ENCODE assay signal across 26 cellular contexts in genomic region chr1:156809281-156809680, GRCh38. TPM values are rescaled to one million over a fixed set of nuclear protein-coding genes. Genes with fewer than 3 reads are reported as not detected.
A peak's percentile ranks its signal among the peaks of the same experiment; 100 is the strongest.
DNase-seq lines count a peak whose midpoint lies in the region; ATAC-seq and TF ChIP-seq lines count a peak whose summit lies in the region.
"Had no signal": no experiment of that assay in that cellular context is flagged by ENCODE, and none has a peak within 500 bp of the region (broad histone marks: within the 10 kb centered on the region; RNA-seq: fewer than 3 reads in every experiment).

No MANE protein-coding gene starts in this region.

- no peaks in the 10 kb centered on the region for H3K9me2 ChIP-seq in SK-N-SH

- no peaks in the 10 kb centered on the region for H3K27me3 ChIP-seq in SK-N-SH (ENCODE audit: insufficient read depth)
- no peaks in the 10 kb centered on the region for H3K27me3 ChIP-seq in CD4-positive, alpha-beta T cell (ENCODE audit: control insufficient read depth, insufficient read depth, low read length)
- H3K27me3 ChIP-seq: body of pancreas, transverse colon had no signal

- TF ChIP-seq EP300 in SK-N-SH (IDR thresholded peaks at IDR 0.05; ENCODE audit: borderline replicate concordance in 1 of 2, low read depth in 1 of 2, low read length in 1 of 2): no peak

- no peaks in the 10 kb centered on the region for H4K20me1 ChIP-seq in SK-N-SH (ENCODE audit: insufficient read depth)

- no peaks in the 10 kb centered on the region for H3K79me2 ChIP-seq in SK-N-SH (ENCODE audit: insufficient read depth)

- H3K36me3 Mint-ChIP-seq in CD4-positive, alpha-beta T cell (ENCODE audit: low read depth): peaks cover 64% of the 10 kb centered on the region
- peaks cover 91% of the 10 kb centered on the region for H3K36me3 Mint-ChIP-seq in activated CD4-positive, alpha-beta memory T cell treated with anti-CD3 and anti-CD28 coated beads, Interleukin-2, amount 10 ng/mL, durations not matched to agents 7 days and 5 days (ENCODE audit: low read depth)
- H3K36me3 Mint-ChIP-seq in immature natural killer cell: peaks cover 30 to 63% (median 32%) of the 10 kb centered on the region in 3 donors

- WGBS in SK-N-SH (ENCODE audit: low lambda C conversion rate): 91% methylated on average over 10 of the region's 10 CpGs

- no peak overlapping the region for H3K4me3 ChIP-seq in SK-N-SH (ENCODE audit: low read depth in 2 of 2, low read length in 1 of 2)
- H3K4me3 ChIP-seq: body of pancreas, esophagus squamous epithelium, gastroesophageal sphincter, smooth muscle cell, transverse colon had no signal

- H3K4me1 ChIP-seq in SK-N-SH (ENCODE audit: control insufficient read depth in 1 of 2, insufficient read depth in 2 of 2, low read depth in 1 of 2, low read length in 1 of 2): peaks cover 7 to 33% of the 10 kb centered on the region in 2 experiments; a peak in 3 of 4 replicates

- H2AFZ ChIP-seq in SK-N-SH (ENCODE audit: low read depth): no peak overlapping the region

- TF ChIP-seq RAD21 in SK-N-SH (IDR thresholded peaks at IDR 0.05; ENCODE audit: low read length): no peak

- POLR2A ChIA-PET in SK-N-SH (lab: Yijun Ruan, JAX): no interaction called here
- POLR2A ChIA-PET in CD4-positive, alpha-beta T cell (lab: Charles Lee): no interaction called here
- POLR2A ChIA-PET in activated CD4-positive, alpha-beta memory T cell treated with anti-CD3 and anti-CD28 coated beads, Interleukin-2, amount 10 ng/mL, durations not matched to agents 7 days and 5 days (lab: Charles Lee): interaction anchor here (0.9 to 6.1 kb wide), 3 partner anchors 8 to 52 kb away, joined by 3 to 52 read pairs (median 14); partner anchors contain the start of gene NTRK1

- ATAC-seq in SK-N-SH treated with all-trans-retinoic acid at 6 μM for 48 hours: no peak
- ATAC-seq in CD4-positive, alpha-beta T cell (ENCODE audit: poor library complexity): no peak
- ATAC-seq: body of pancreas, gastroesophageal sphincter had no signal

- no peak for TF ChIP-seq CTCF in SK-N-SH (IDR thresholded peaks at IDR 0.05)
- no peak for TF ChIP-seq CTCF in CD4-positive, alpha-beta T cell (IDR thresholded peaks at IDR 0.05)

- intact Hi-C loops in CD4-positive, alpha-beta T cell (cut with DNase I, micrococcal nuclease): no loop called here
- intact Hi-C loops in head of caudate nucleus (cut with DNase I): no loop called here

- H3F3A ChIP-seq in SK-N-SH (replicated peaks; ENCODE audit: insufficient read depth): no peaks in the 10 kb centered on the region

- no peak overlapping the region for H3K4me2 ChIP-seq in SK-N-SH
- H3K4me2 ChIP-seq: smooth muscle cell had no signal

- H3K27me3 Mint-ChIP-seq in CD4-positive, alpha-beta T cell: no peaks in the 10 kb centered on the region
- H3K27me3 Mint-ChIP-seq in activated CD4-positive, alpha-beta memory T cell treated with anti-CD3 and anti-CD28 coated beads, Interleukin-2, amount 10 ng/mL, durations not matched to agents 7 days and 5 days: no peaks in the 10 kb centered on the region
- H3K27me3 Mint-ChIP-seq in immature natural killer cell (ENCODE audit: low read depth in 3 of 3): peaks cover 21 to 53% (median 51%) of the 10 kb centered on the region in 3 donors

- H3K4me1 Mint-ChIP-seq in CD4-positive, alpha-beta T cell (ENCODE audit: low read depth): peaks cover 45% of the 10 kb centered on the region
- peaks cover 92% of the 10 kb centered on the region for H3K4me1 Mint-ChIP-seq in activated CD4-positive, alpha-beta memory T cell treated with anti-CD3 and anti-CD28 coated beads, Interleukin-2, amount 10 ng/mL, durations not matched to agents 7 days and 5 days
- peaks cover 78 to 91% of the 10 kb centered on the region in 2 donors for H3K4me1 Mint-ChIP-seq in immature natural killer cell

- no peaks in the 10 kb centered on the region for H3K9me3 ChIP-seq in SK-N-SH
- H3K9me3 ChIP-seq in CD4-positive, alpha-beta T cell (ENCODE audit: control insufficient read depth, low read length): no peaks in the 10 kb centered on the region
- H3K9me3 ChIP-seq: body of pancreas, esophagus squamous epithelium, gastroesophageal sphincter, transverse colon had no signal

- H3K27ac Mint-ChIP-seq in CD4-positive, alpha-beta T cell: peak overlapping the region; percentile 56
- peak overlapping the region; percentile 98 for H3K27ac Mint-ChIP-seq in activated CD4-positive, alpha-beta memory T cell treated with anti-CD3 and anti-CD28 coated beads, Interleukin-2, amount 10 ng/mL, durations not matched to agents 7 days and 5 days
- H3K27ac Mint-ChIP-seq in immature natural killer cell: peak overlapping the region; percentile 85 to 98 (median 90)

- DNase-seq in SK-N-SH: peak; percentile 30
- DNase-seq in CD4-positive, alpha-beta T cell: no peak
- no peak for DNase-seq in activated CD4-positive, alpha-beta memory T cell treated with anti-CD3 and anti-CD28 coated beads, Interleukin-2, amount 10 ng/mL, durations not matched to agents 7 days and 5 days
- peak in 2 of 3 donors; percentile 24 to 43 for DNase-seq in immature natural killer cell
- DNase-seq in SIG-M5 treated with dmso at 0.1 percent for 504 hours (lab: John Stamatoyannopoulos, UW; ENCODE audit: unreplicated experiment): no peak
- no peak for DNase-seq in head of caudate nucleus
- DNase-seq in stimulated activated CD4-positive, alpha-beta T cell treated with anti-CD3 and anti-CD28 coated beads, Interleukin-2, amount 100 ng/mL, for 24 hours: no peak
- DNase-seq: activated CD4-positive, alpha-beta T cell treated with anti-CD3 and anti-CD28 coated beads, Interleukin-2, amount 50 U/mL, for 1 hour; activated T-cell treated with anti-CD3 and anti-CD28 coated beads for 4 hours; body of pancreas; esophagus squamous epithelium; KG1; kidney glomerular epithelial cell; mammary epithelial cell; NCI-H1436 treated with DMSO at 0.1 percent for 48 hours; NCI-H524 treated with DMSO at 0.1 percent for 48 hours; nucleus accumbens; stimulated activated CD4-positive, alpha-beta T cell treated with anti-CD3 and anti-CD28 coated beads, Interleukin-2, amount 100 ng/mL, for 48 hours; stimulated activated naive CD4-positive, alpha-beta T cell; transverse colon had no signal

- H3K9me3 Mint-ChIP-seq in CD4-positive, alpha-beta T cell: no peaks in the 10 kb centered on the region
- no peaks in the 10 kb centered on the region for H3K9me3 Mint-ChIP-seq in activated CD4-positive, alpha-beta memory T cell treated with anti-CD3 and anti-CD28 coated beads, Interleukin-2, amount 10 ng/mL, durations not matched to agents 7 days and 5 days
- H3K9me3 Mint-ChIP-seq in immature natural killer cell: no peaks in the 10 kb centered on the region

- H3K27ac ChIP-seq in SK-N-SH (ENCODE audit: low read depth in 2 of 2, low read length in 1 of 2): no peak overlapping the region
- no peak overlapping the region for H3K27ac ChIP-seq in CD4-positive, alpha-beta T cell (ENCODE audit: low read depth, low read length)
- H3K27ac ChIP-seq: 22Rv1, body of pancreas, esophagus squamous epithelium, gastroesophageal sphincter, transverse colon had no signal

- no peaks in the 10 kb centered on the region for H3K36me3 ChIP-seq in SK-N-SH (replicated peaks in 1 of 2; ENCODE audit: control insufficient read depth in 1 of 2, insufficient read depth in 2 of 2, low read length in 1 of 2)
- H3K36me3 ChIP-seq: esophagus squamous epithelium, gastroesophageal sphincter, transverse colon had no signal

- H3K4me3 Mint-ChIP-seq in CD4-positive, alpha-beta T cell: peak overlapping the region; percentile 48
- no peak overlapping the region for H3K4me3 Mint-ChIP-seq in activated CD4-positive, alpha-beta memory T cell treated with anti-CD3 and anti-CD28 coated beads, Interleukin-2, amount 10 ng/mL, durations not matched to agents 7 days and 5 days
- H3K4me3 Mint-ChIP-seq in immature natural killer cell: peak overlapping the region; percentile 7 to 78 (median 50)

- CTCF ChIA-PET in SK-N-SH (lab: Yijun Ruan, JAX): interaction anchor here (1.3 to 16.9 kb wide), 9 partner anchors 8 to 129 kb away, joined by 3 to 566 read pairs (median 7); partner anchors contain the start of genes INSRR and NTRK1
- CTCF ChIA-PET in CD4-positive, alpha-beta T cell (lab: Charles Lee): interaction anchor here (2.9 kb wide), 1 partner anchor 50 kb away, joined by 13 read pairs; the partner anchor contains the start of gene INSRR
- CTCF ChIA-PET in activated CD4-positive, alpha-beta memory T cell treated with anti-CD3 and anti-CD28 coated beads, Interleukin-2, amount 10 ng/mL, durations not matched to agents 7 days and 5 days (lab: Charles Lee): interaction anchor here (0.9 to 8.5 kb wide), 5 partner anchors 10 to 119 kb away, joined by 3 to 83 read pairs (median 4); partner anchors contain the start of genes INSRR and NTRK1

- H3K9ac ChIP-seq in SK-N-SH: no peak overlapping the region

RNA-seq across cellular contexts. Expression of gene SH2D2A, which starts 7.4 kb away (rescaled TPM):
- polyA plus RNA-seq in SK-N-SH (2012; rRNA removed) (not detected in 2 replicates), immature natural killer cell (100 to 1,000 TPM in 1 of 3 donors, 10 to 100 TPM in 2; 76.4 to 139 (median 84.1) TPM)
- polyA plus RNA-seq in SK-N-SH (2012; cell fraction: cytosol; rRNA removed): 0.03 and 0.05 TPM in 2 replicates
- 0.10 TPM in 1 of 2 replicates, not detected in the other for polyA plus RNA-seq in SK-N-SH (2012; cell fraction: nucleus; rRNA removed)
- total RNA-seq in CD4-positive, alpha-beta T cell: 10 to 100 TPM; 51.6 to 51.8 TPM
- total RNA-seq in activated CD4-positive, alpha-beta memory T cell treated with anti-CD3 and anti-CD28 coated beads, Interleukin-2, amount 10 ng/mL, durations not matched to agents 7 days and 5 days: 100 to 1,000 TPM; 192 to 193 TPM

RNA-seq across cellular contexts. Expression of gene PRCC, which starts 41.9 kb away (rescaled TPM):
- polyA plus RNA-seq in SK-N-SH (2012; rRNA removed) (39.2 and 51.8 TPM in 2 replicates), immature natural killer cell (10 to 100 TPM; 25.9 to 55.6 (median 32.8) TPM)
- 33.6 and 45.5 TPM in 2 replicates for polyA plus RNA-seq in SK-N-SH (2012; cell fraction: cytosol; rRNA removed)
- 54.8 and 58.9 TPM in 2 replicates for polyA plus RNA-seq in SK-N-SH (2012; cell fraction: nucleus; rRNA removed)
- total RNA-seq in CD4-positive, alpha-beta T cell: 10 to 100 TPM; 49.5 to 50.0 TPM
- 10 to 100 TPM; 61.6 to 74.1 TPM for total RNA-seq in activated CD4-positive, alpha-beta memory T cell treated with anti-CD3 and anti-CD28 coated beads, Interleukin-2, amount 10 ng/mL, durations not matched to agents 7 days and 5 days

RNA-seq across cellular contexts. Expression of gene INSRR, which starts 49.6 kb away (rescaled TPM):
- polyA plus RNA-seq in SK-N-SH (2012; rRNA removed): 0.20 and 0.63 TPM in 2 replicates
- 0.15 and 0.47 TPM in 2 replicates for polyA plus RNA-seq in SK-N-SH (2012; cell fraction: cytosol; rRNA removed)
- 3.0 and 4.8 TPM in 2 replicates for polyA plus RNA-seq in SK-N-SH (2012; cell fraction: nucleus; rRNA removed)
- not detected for total RNA-seq in CD4-positive, alpha-beta T cell
- under 1 TPM; 0.08 to 0.13 TPM for total RNA-seq in activated CD4-positive, alpha-beta memory T cell treated with anti-CD3 and anti-CD28 coated beads, Interleukin-2, amount 10 ng/mL, durations not matched to agents 7 days and 5 days
- not detected for polyA plus RNA-seq in immature natural killer cell
- total RNA-seq: esophagus squamous epithelium, HT1080, mammary epithelial cell, renal cortical epithelial cell, transverse colon had no signal
- polyA plus RNA-seq: mammary epithelial cell had no signal

RNA-seq across cellular contexts. Expression of gene NTRK1, which starts 51.4 kb away (rescaled TPM):
- polyA plus RNA-seq in SK-N-SH (2012; rRNA removed) (0.97 and 3.3 TPM in 2 replicates), immature natural killer cell (under 1 TPM in 1 of 3 donors, not detected in 2; 0.71 TPM)
- polyA plus RNA-seq in SK-N-SH (2012; cell fraction: cytosol; rRNA removed): 0.89 and 3.0 TPM in 2 replicates
- 6.3 and 10.5 TPM in 2 replicates for polyA plus RNA-seq in SK-N-SH (2012; cell fraction: nucleus; rRNA removed)
- total RNA-seq in CD4-positive, alpha-beta T cell: under 1 TPM; 0.42 to 0.52 TPM
- total RNA-seq in activated CD4-positive, alpha-beta memory T cell treated with anti-CD3 and anti-CD28 coated beads, Interleukin-2, amount 10 ng/mL, durations not matched to agents 7 days and 5 days: 1 to 10 TPM; 1.6 to 1.8 TPM
- total RNA-seq: mammary epithelial cell, renal cortical epithelial cell had no signal
- polyA plus RNA-seq: mammary epithelial cell had no signal

RNA-seq across cellular contexts. Expression of gene HDGF, which starts 57.8 kb away (rescaled TPM):
- 152 and 166 TPM in 2 replicates for polyA plus RNA-seq in SK-N-SH (2012; rRNA removed)
- polyA plus RNA-seq in SK-N-SH (2012; cell fraction: cytosol; rRNA removed): 192 and 197 TPM in 2 replicates
- polyA plus RNA-seq in SK-N-SH (2012; cell fraction: nucleus; rRNA removed): 145 and 148 TPM in 2 replicates
- total RNA-seq in CD4-positive, alpha-beta T cell: 10 to 100 TPM; 60.8 TPM
- 100 to 1,000 TPM; 222 to 229 TPM for total RNA-seq in activated CD4-positive, alpha-beta memory T cell treated with anti-CD3 and anti-CD28 coated beads, Interleukin-2, amount 10 ng/mL, durations not matched to agents 7 days and 5 days
- polyA plus RNA-seq in immature natural killer cell: 10 to 100 TPM; 27.5 to 35.4 (median 32.4) TPM

Comparison
In these comparisons a context has a peak if more than half of its experiments do, and no peak if none do; other contexts are left out.
1. DNase-seq: peak in SK-N-SH (single experiment) and immature natural killer cell (2 of 3); none in CD4-positive, alpha-beta T cell (0 of 10), activated CD4-positive, alpha-beta memory T cell treated with anti-CD3 and anti-CD28 coated beads, Interleukin-2, amount 10 ng/mL, durations not matched to agents 7 days and 5 days (single experiment), SIG-M5 treated with dmso at 0.1 percent for 504 hours (single experiment), head of caudate nucleus (0 of 42) and stimulated activated CD4-positive, alpha-beta T cell treated with anti-CD3 and anti-CD28 coated beads, Interleukin-2, amount 100 ng/mL, for 24 hours (0 of 2).
2. Peak in every context shown above with its lines, with median percentiles within 50 percentile points of each other: H3K27ac Mint-ChIP-seq.